Comparison of ENCODE assay signal across 27 cellular contexts in the genomic region with DNA sequence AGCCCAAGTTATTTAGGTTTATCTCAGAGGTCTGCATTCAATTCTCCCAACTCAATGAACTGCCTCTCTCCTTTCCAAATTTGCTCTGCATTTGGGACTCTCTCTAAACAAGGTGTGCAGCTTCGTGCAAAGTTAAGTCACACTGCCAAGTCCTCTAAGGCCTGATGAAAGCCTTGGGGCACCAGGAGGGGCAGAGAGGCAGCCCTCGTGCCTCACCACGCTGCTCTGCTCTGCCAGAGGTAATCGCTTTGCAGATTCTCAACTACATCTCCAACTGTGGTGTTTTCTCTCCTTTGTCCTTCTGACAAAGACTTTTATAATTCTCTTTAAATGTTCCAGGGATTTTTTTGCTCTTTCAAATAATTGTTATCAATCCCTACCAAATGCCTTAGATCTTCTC.
"Had no signal": no experiment of that assay in that cellular context is flagged by ENCODE, and none has a peak within 500 bp of the region (broad histone marks: within the 10 kb centered on the region; RNA-seq: fewer than 3 reads in every experiment).

No MANE protein-coding gene starts in this region.

- H3K9me3 ChIP-seq: adrenal gland, MG63 had no signal

- ATAC-seq: activated CD4-positive, CD25-positive, alpha-beta regulatory T cell treated with anti-CD3 and anti-CD28 coated beads, Interleukin-2, amount 50 U/mL, for 24 hours; activated CD8-positive, alpha-beta T cell treated with anti-CD3 and anti-CD28 coated beads, Interleukin-2, amount 10 ng/mL, durations not matched to agents 7 days and 5 days; Panc1; Right ventricle myocardium inferior; T-cell had no signal

- H3K27me3 ChIP-seq: adrenal gland, MG63 had no signal

- H3K4me3 ChIP-seq: adrenal gland, MG63, SK-N-MC had no signal

- DNase-seq: activated CD4-positive, alpha-beta T cell treated with anti-CD3 and anti-CD28 coated beads for 4 hours; activated CD4-positive, alpha-beta T cell treated with anti-CD3 and anti-CD28 coated beads, Interleukin-2, amount 50 U/mL, for 4 hours; activated CD8-positive, alpha-beta memory T cell treated with anti-CD3 and anti-CD28 coated beads, Interleukin-2, amount 50 U/mL, for 48 hours; activated CD8-positive, alpha-beta T cell treated with anti-CD3 and anti-CD28 coated beads, Interleukin-2, amount 10 ng/mL, durations not matched to agents 7 days and 5 days; activated naive CD4-positive, alpha-beta T cell treated with anti-CD3 and anti-CD28 coated beads, Interleukin-2, amount 50 U/mL, for 16 hours; activated naive CD8-positive, alpha-beta T cell treated with anti-CD3 and anti-CD28 coated beads, Interleukin-2, amount 10 ng/mL, durations not matched to agents 7 days and 5 days; activated T-cell treated with anti-CD3 and anti-CD28 coated beads, Interleukin-2, amount 50 U/mL, for 1 hour; adrenal gland; anterior cingulate cortex; central memory CD4-positive, alpha-beta T cell; MV-4-11; NCI-H1092 treated with DMSO at 0.1 percent for 48 hours; NCI-H1436; NCI-H2029 treated with DMSO at 0.1 percent for 48 hours; NCI-H345; NCI-H510A; NCI-H526 treated with DMSO at 0.1 percent for 48 hours; RPMI8226; T-cell; T-helper 2 cell; T1000 had no signal

- H3K36me3 ChIP-seq: adrenal gland, MG63 had no signal

- H3K27ac Mint-ChIP-seq: activated CD8-positive, alpha-beta T cell treated with anti-CD3 and anti-CD28 coated beads, Interleukin-2, amount 10 ng/mL, durations not matched to agents 7 days and 5 days; activated naive CD8-positive, alpha-beta T cell treated with anti-CD3 and anti-CD28 coated beads, Interleukin-2, amount 10 ng/mL, durations not matched to agents 7 days and 5 days; T-cell had no signal

- H3K4me1 ChIP-seq: adrenal gland had no signal

- H3K27me3 Mint-ChIP-seq: activated naive CD8-positive, alpha-beta T cell treated with anti-CD3 and anti-CD28 coated beads, Interleukin-2, amount 10 ng/mL, durations not matched to agents 7 days and 5 days; T-cell had no signal

- H3K4me3 Mint-ChIP-seq: activated CD8-positive, alpha-beta T cell treated with anti-CD3 and anti-CD28 coated beads, Interleukin-2, amount 10 ng/mL, durations not matched to agents 7 days and 5 days; activated naive CD8-positive, alpha-beta T cell treated with anti-CD3 and anti-CD28 coated beads, Interleukin-2, amount 10 ng/mL, durations not matched to agents 7 days and 5 days; T-cell had no signal

- H3K27ac ChIP-seq: adrenal gland, SK-N-MC, VCaP had no signal

- H3K4me1 Mint-ChIP-seq: activated naive CD8-positive, alpha-beta T cell treated with anti-CD3 and anti-CD28 coated beads, Interleukin-2, amount 10 ng/mL, durations not matched to agents 7 days and 5 days; T-cell had no signal

- H3K36me3 Mint-ChIP-seq: activated naive CD8-positive, alpha-beta T cell treated with anti-CD3 and anti-CD28 coated beads, Interleukin-2, amount 10 ng/mL, durations not matched to agents 7 days and 5 days; T-cell had no signal
